8 cellular contexts compared by ENCODE assay signal in genomic region chr3:167735233-167736107, GRCh38. TPM values are rescaled to one million over a fixed set of nuclear protein-coding genes. Genes with fewer than 3 reads are reported as not detected.
A peak's percentile ranks its signal among the peaks of the same experiment; 100 is the strongest.
DNase-seq lines count a peak whose midpoint lies in the region; ATAC-seq and TF ChIP-seq lines count a peak whose summit lies in the region.

TSS of gene SERPINI1 (plus strand) at chr3:167735721. CDS start at chr3:167789129, 53,408 bp downstream.

- peaks cover 2% of the 10 kb centered on the region for H3K9me3 Mint-ChIP-seq in glutamatergic neuron (ENCODE audit: unreplicated experiment)

- H3K27me3 ChIP-seq in HCT116 (ENCODE audit: insufficient read depth, low read length) (no peaks in the 10 kb centered on the region), MM.1S (replicated peaks; ENCODE audit: insufficient read depth, low read length) (no peaks in the 10 kb centered on the region), osteoblast (ENCODE audit: insufficient read depth, low read length) (peaks cover 11% of the 10 kb centered on the region), thoracic aorta (replicated peaks; ENCODE audit: insufficient read depth) (no peaks in the 10 kb centered on the region)

- POLR2A ChIA-PET in HCT116 (lab: Charles Lee) = interaction anchor here (1.2 kb wide), 1 partner anchor 11 kb away, joined by 3 read pairs; no protein-coding TSS in a partner anchor

- H3K27ac Mint-ChIP-seq in glutamatergic neuron (ENCODE audit: unreplicated experiment) = no peak within 1 kb of the TSS

- H3K36me3 ChIP-seq in HCT116 (ENCODE audit: control insufficient read depth in 1 of 2, insufficient read depth in 2 of 2, low read length in 2 of 2) (no peaks in the 10 kb centered on the region), MM.1S (replicated peaks; ENCODE audit: insufficient read depth, low read length) (no peaks in the 10 kb centered on the region), osteoblast (ENCODE audit: insufficient read depth, low read length) (no peaks in the 10 kb centered on the region), thoracic aorta (no peaks in the 10 kb centered on the region)

- peak within 1 kb of the TSS; percentile 86 for H3K4me2 ChIP-seq in HCT116 (ENCODE audit: low read length)
- peak within 1 kb of the TSS; percentile 87 for H3K4me2 ChIP-seq in MM.1S (ENCODE audit: low read depth, low read length)
- peak within 1 kb of the TSS; percentile 97 for H3K4me2 ChIP-seq in osteoblast (ENCODE audit: insufficient read depth, low read length)

- peak within 1 kb of the TSS; percentile 84 for H3K27ac ChIP-seq in HCT116 (ENCODE audit: low read depth, low read length)
- H3K27ac ChIP-seq in MM.1S (ENCODE audit: low read length) = peak within 1 kb of the TSS; percentile 72
- H3K27ac ChIP-seq in osteoblast (ENCODE audit: low read depth, low read length) = peak within 1 kb of the TSS; percentile 69
- H3K27ac ChIP-seq in thoracic aorta = peak within 1 kb of the TSS; percentile 89 to 90

- H3K4me3 Mint-ChIP-seq in glutamatergic neuron (ENCODE audit: unreplicated experiment) = no peak within 1 kb of the TSS

- H3K79me2 ChIP-seq in HCT116 (ENCODE audit: insufficient read depth, low read length) (peaks cover 39% of the 10 kb centered on the region), MM.1S (ENCODE audit: low read length) (peaks cover 76% of the 10 kb centered on the region), osteoblast (ENCODE audit: insufficient read depth, low read length) (peaks cover 42% of the 10 kb centered on the region)

- peaks cover 18% of the 10 kb centered on the region for H3K4me1 Mint-ChIP-seq in glutamatergic neuron (ENCODE audit: low read depth, unreplicated experiment)

- TF ChIP-seq POLR2A in HCT116 (IDR thresholded peaks at IDR 0.05; ENCODE audit: borderline replicate concordance, extremely low read depth, insufficient read depth, insufficient read length) = peak; percentile 48

- peak within 1 kb of the TSS; percentile 88 for H2AFZ ChIP-seq in HCT116 (ENCODE audit: low read depth, low read length, poor library complexity, severe bottlenecking)
- peak within 1 kb of the TSS; percentile 95 for H2AFZ ChIP-seq in MM.1S (ENCODE audit: low read length)
- H2AFZ ChIP-seq in osteoblast (ENCODE audit: low read length) = peak within 1 kb of the TSS; percentile 95

- CTCF ChIA-PET in HCT116 (lab: Charles Lee) = interaction anchor here (0.7 to 1.5 kb wide), 3 partner anchors 8 to 50 kb away, joined by 3 to 4 read pairs (median 3); no protein-coding TSS in a partner anchor

- H3K27me3 Mint-ChIP-seq in glutamatergic neuron (ENCODE audit: unreplicated experiment) = no peaks in the 10 kb centered on the region

- DNase-seq in GM04503 (ENCODE audit: low read depth) (peak; percentile 61), HCT116 (ENCODE audit: low read depth, low spot score) (peak; percentile 82), MM.1S (peak; percentile 92), SIG-M5 (lab: John Stamatoyannopoulos, UW) (peak; percentile 83), glutamatergic neuron (peak; percentile 88), osteoblast (ENCODE audit: insufficient read length, low spot score, missing footprints) (peak; percentile 91), thoracic aorta (ENCODE audit: low spot score) (peak; percentile 78)
- DNase-seq in activated naive CD4-positive, alpha-beta T cell treated with anti-CD3 and anti-CD28 coated beads, Interleukin-2, amount 50 U/mL, for 16 hours = peak; percentile 79

- H3K4me3 ChIP-seq in HCT116 (replicated peaks in 1 of 2; ENCODE audit: low read depth in 1 of 2, low read length in 2 of 2) = peak within 1 kb of the TSS; percentile 87 to 91
- peak within 1 kb of the TSS; percentile 86 for H3K4me3 ChIP-seq in MM.1S (ENCODE audit: low read length)
- peak within 1 kb of the TSS; percentile 79 for H3K4me3 ChIP-seq in osteoblast (ENCODE audit: insufficient read depth, low read length)
- peak within 1 kb of the TSS; percentile 89 for H3K4me3 ChIP-seq in thoracic aorta

- peaks cover 5 to 16% of the 10 kb centered on the region in 2 experiments; a peak in 3 of 4 replicates for H3K4me1 ChIP-seq in HCT116 (ENCODE audit: control insufficient read depth in 1 of 2, insufficient read depth in 2 of 2, low read length in 2 of 2)
- peaks cover 22% of the 10 kb centered on the region; the same call in 1 of the 2 replicates for H3K4me1 ChIP-seq in MM.1S (ENCODE audit: low read length)
- H3K4me1 ChIP-seq in osteoblast (ENCODE audit: insufficient read depth, low read length) = peaks cover 14% of the 10 kb centered on the region
- peaks cover 12 to 27% of the 10 kb centered on the region in 2 donors for H3K4me1 ChIP-seq in thoracic aorta (ENCODE audit: control insufficient read depth in 1 of 2, low read depth in 2 of 2)

- RAD21 ChIA-PET in HCT116 (lab: Charles Lee; ENCODE audit: low non-redundant PET in 1 of 2, low total read pairs in 2 of 2, uncharacterized antibody in 2 of 2, unreplicated experiment in 2 of 2) = no interaction called here

- intact Hi-C loops in HCT116 (cut with micrococcal nuclease) = loop anchor here (2.0 kb wide), 1 partner anchor 329 kb away; no protein-coding TSS in a partner anchor

- BruUV-seq in HCT116 (replicated peaks; lab: Mats Ljungman, UMichigan) = no TSS peak

- H3K9me3 ChIP-seq in HCT116 (ENCODE audit: control insufficient read depth in 1 of 2, insufficient read depth in 1 of 2, low read depth in 1 of 2, low read length in 2 of 2) (no peaks in the 10 kb centered on the region), MM.1S (replicated peaks; ENCODE audit: insufficient read depth, low read length) (no peaks in the 10 kb centered on the region), osteoblast (ENCODE audit: low read depth, low read length) (no peaks in the 10 kb centered on the region), thoracic aorta (no peaks in the 10 kb centered on the region)

- TF ChIP-seq CTCF in HCT116 (IDR thresholded peaks at IDR 0.05 in 2 of 3, conservative IDR thresholded peaks at IDR 0.05 in 1 of 3; ENCODE audit: borderline replicate concordance in 1 of 3, insufficient read depth in 1 of 3, low read depth in 2 of 3, low read length in 2 of 3) (no peak), MM.1S (IDR thresholded peaks at IDR 0.05; ENCODE audit: low read length) (no peak), glutamatergic neuron (IDR thresholded peaks at IDR 0.05; ENCODE audit: partially characterized antibody, unreplicated experiment) (no peak), osteoblast (IDR thresholded peaks at IDR 0.05; ENCODE audit: extremely low read depth, low read depth, low read length) (no peak), thoracic aorta (IDR thresholded peaks at IDR 0.05) (no peak)

- H3K9ac ChIP-seq in HCT116 (ENCODE audit: low read length) = peak within 1 kb of the TSS; percentile 83
- H3K9ac ChIP-seq in MM.1S (ENCODE audit: low read length) = peak within 1 kb of the TSS; percentile 68

- peaks cover 23% of the 10 kb centered on the region for H3F3A ChIP-seq in MM.1S (ENCODE audit: insufficient read depth, low read length)

- ATAC-seq in HCT116 = peak; percentile 73
- ATAC-seq in thoracic aorta (ENCODE audit: insufficient number of reproducible peaks, low FRiP score, low read depth) = peak; percentile 89

- TF ChIP-seq RAD21 in HCT116 (IDR thresholded peaks at IDR 0.05; ENCODE audit: low read depth) = no peak

- H3K36me3 Mint-ChIP-seq in glutamatergic neuron (ENCODE audit: unreplicated experiment) = no peaks in the 10 kb centered on the region

- H3K9me2 ChIP-seq in HCT116 (ENCODE audit: insufficient read depth) (no peaks in the 10 kb centered on the region), MM.1S (replicated peaks; ENCODE audit: insufficient read depth, low read length) (no peaks in the 10 kb centered on the region)

- peaks cover 8% of the 10 kb centered on the region; the same call in 1 of the 2 replicates for H4K20me1 ChIP-seq in HCT116 (ENCODE audit: insufficient read depth)
- H4K20me1 ChIP-seq in MM.1S (ENCODE audit: insufficient read depth, low read length) = peaks cover 19% of the 10 kb centered on the region
- peaks cover 24% of the 10 kb centered on the region for H4K20me1 ChIP-seq in osteoblast (ENCODE audit: insufficient read depth, low read length)

TF ChIP-seq in HCT116, 20 proteins besides CTCF, POLR2A, EP300 and RAD21 (continues in another document):
- TF ChIP-seq SP1 (IDR thresholded peaks at IDR 0.05; ENCODE audit: low read depth) (no peak; the same call in 1 of the 2 replicates), EZH2 (IDR thresholded peaks at IDR 0.05) (no peak), MAX (IDR thresholded peaks at IDR 0.05) (0 out of 2 replicates have a peak, but pooled peaks have one; percentile 3), ATF3 (IDR thresholded peaks at IDR 0.05) (no peak), SRF (IDR thresholded peaks at IDR 0.05; ENCODE audit: low read depth) (peak; percentile 24; the same call in 1 of the 2 replicates), SIN3A (IDR thresholded peaks at IDR 0.05; ENCODE audit: low read depth) (peak; percentile 85), FOSL1 (IDR thresholded peaks at IDR 0.05; ENCODE audit: low read depth) (no peak), POLR2AphosphoS5 (IDR thresholded peaks at IDR 0.05; ENCODE audit: low read depth, low read length) (peak; percentile 96), JUND (IDR thresholded peaks at IDR 0.05) (no peak), EGR1 (IDR thresholded peaks at IDR 0.05; ENCODE audit: low read depth) (no peak; the same call in 1 of the 2 replicates), ZFX (IDR thresholded peaks at IDR 0.05) (no peak)

RNA-seq across cellular contexts. Expression of gene SERPINI1, which starts in this region (rescaled TPM):
- total RNA-seq in HCT116 (2021; ENCODE audit: unreplicated experiment) = 6.5 TPM
- polyA plus RNA-seq in HCT116 (2012) = 1.5 and 3.0 TPM in 2 replicates
- 66.2 TPM for total RNA-seq in glutamatergic neuron (ENCODE audit: unreplicated experiment)
- total RNA-seq in osteoblast = 1.4 and 2.7 TPM in 2 replicates
- 10 to 100 TPM in 1 of 2 donors, 1 to 10 TPM in 1; 6.2 to 11.0 TPM for total RNA-seq in thoracic aorta

Comparison
In these comparisons a context has a peak if more than half of its experiments do, and no peak if none do; other contexts are left out.
1. Peak in every context shown above with its lines: DNase-seq, ATAC-seq, H3K4me3 ChIP-seq and H3K27ac ChIP-seq.